In genomic region chr1:77280962-77281361, GRCh38 we compare ENCODE assay signal across 8 cellular contexts. TPM values are rescaled to one million over a fixed set of nuclear protein-coding genes. Genes with fewer than 3 reads are reported as not detected.
DNase-seq lines count a peak whose midpoint lies in the region; ATAC-seq, FAIRE-seq and TF ChIP-seq lines count a peak whose summit lies in the region.

No MANE protein-coding gene starts in this region.

- BruUV-seq in MCF 10A (replicated peaks; lab: Mats Ljungman, UMichigan): no TSS peak

- H3K4me3 ChIP-seq in breast epithelium: peak overlapping the region in 1 of 3 donors; percentile 88
- peak overlapping the region; percentile 88 for H3K4me3 ChIP-seq in iPS-15b (ENCODE audit: low read depth, low read length)

- H3K27me3 Mint-ChIP-seq in MCF 10A (ENCODE audit: insufficient read depth, unreplicated experiment): peaks cover 47% of the 10 kb centered on the region
- peaks cover 5% of the 10 kb centered on the region for H3K27me3 Mint-ChIP-seq in activated CD4-positive, alpha-beta memory T cell treated with anti-CD3 and anti-CD28 coated beads for 36 hours

- no peak for TF ChIP-seq POLR2A in breast epithelium (IDR thresholded peaks at IDR 0.05)

- peak; percentile 13 for FAIRE-seq in urothelium cell line (lab: Jason Lieb, UNC)

- peaks cover 4% of the 10 kb centered on the region for H3K4me1 Mint-ChIP-seq in MCF 10A (ENCODE audit: insufficient read depth, unreplicated experiment)
- H3K4me1 Mint-ChIP-seq in activated CD4-positive, alpha-beta memory T cell treated with anti-CD3 and anti-CD28 coated beads for 36 hours (ENCODE audit: low read depth): peaks cover 21% of the 10 kb centered on the region

- TF ChIP-seq CTCF in MCF 10A (IDR thresholded peaks at IDR 0.05; ENCODE audit: unreplicated experiment) (no peak), breast epithelium (IDR thresholded peaks at IDR 0.05) (no peak)

- intact Hi-C loops in MCF 10A (cut with micrococcal nuclease) (no loop called here), breast epithelium (cut with DNase I; ENCODE audit: low total_unique reads) (no loop called here)
- intact Hi-C loops in activated CD4-positive, alpha-beta memory T cell treated with anti-CD3 and anti-CD28 coated beads for 36 hours (cut with micrococcal nuclease): loop anchor here (2.0 to 10.0 kb wide), 3 partner anchors 62 to 404 kb away; partner anchors contain the start of genes PIGK and ZZZ3

- CTCF ChIA-PET in MCF 10A (lab: Yijun Ruan, JAX): interaction anchor here (0.5 to 0.6 kb wide), 2 partner anchors 253 to 809 kb away, joined by 3 to 4 read pairs; no protein-coding TSS in a partner anchor
- CTCF ChIA-PET in activated CD4-positive, alpha-beta memory T cell treated with anti-CD3 and anti-CD28 coated beads for 36 hours (lab: Charles Lee): interaction anchor here (0.5 to 1.8 kb wide), 3 partner anchors 11 to 253 kb away, joined by 3 to 5 read pairs (median 4); no protein-coding TSS in a partner anchor

- POLR2A ChIA-PET in MCF 10A (lab: Yijun Ruan, JAX): interaction anchor here (0.6 to 1.3 kb wide), 2 partner anchors 10 to 43 kb away, joined by 3 to 4 read pairs; no protein-coding TSS in a partner anchor
- POLR2A ChIA-PET in activated CD4-positive, alpha-beta memory T cell treated with anti-CD3 and anti-CD28 coated beads for 36 hours (lab: Charles Lee): no interaction called here

- peak overlapping the region in 1 of 2 donors; percentile 22 for H3K27ac ChIP-seq in breast epithelium

- H3K27me3 ChIP-seq in breast epithelium (no peaks in the 10 kb centered on the region), iPS-15b (ENCODE audit: control insufficient read depth, insufficient read depth, low read length) (peaks cover 42% of the 10 kb centered on the region)

- H3K36me3 ChIP-seq in breast epithelium: no peaks in the 10 kb centered on the region
- no peaks in the 10 kb centered on the region for H3K36me3 ChIP-seq in iPS-15b (ENCODE audit: control insufficient read depth, insufficient read depth, low read length)

- H3K27ac Mint-ChIP-seq in MCF 10A (ENCODE audit: low read depth, unreplicated experiment): no peak overlapping the region
- no peak overlapping the region for H3K27ac Mint-ChIP-seq in activated CD4-positive, alpha-beta memory T cell treated with anti-CD3 and anti-CD28 coated beads for 36 hours

- ATAC-seq in GM19023 (IDR thresholded peaks at IDR 0.05; ENCODE audit: unreplicated experiment): no peak
- no peak for ATAC-seq in GM19324 (IDR thresholded peaks at IDR 0.05; ENCODE audit: low FRiP score, unreplicated experiment)

- H3K4me3 Mint-ChIP-seq in MCF 10A (ENCODE audit: unreplicated experiment): peak overlapping the region; percentile 53
- H3K4me3 Mint-ChIP-seq in activated CD4-positive, alpha-beta memory T cell treated with anti-CD3 and anti-CD28 coated beads for 36 hours: peak overlapping the region; percentile 46

- no peaks in the 10 kb centered on the region for H3K4me1 ChIP-seq in breast epithelium
- H3K4me1 ChIP-seq in iPS-15b (ENCODE audit: control insufficient read depth, insufficient read depth, low read length): peaks cover 7% of the 10 kb centered on the region

- H3K9me3 ChIP-seq in breast epithelium (no peaks in the 10 kb centered on the region), iPS-15b (ENCODE audit: control insufficient read depth, insufficient read depth, low read length) (no peaks in the 10 kb centered on the region)

- DNase-seq in MCF 10A (ENCODE audit: unreplicated experiment): no peak
- DNase-seq in breast epithelium (ENCODE audit: low spot score in 2 of 2): no peak
- no peak for DNase-seq in activated CD4-positive, alpha-beta memory T cell treated with anti-CD3 and anti-CD28 coated beads for 36 hours
- no peak for DNase-seq in urothelium cell line (ENCODE audit: low spot score)
- DNase-seq in GF-D8 (lab: John Stamatoyannopoulos, UW): no peak

- no peaks in the 10 kb centered on the region for H3K36me3 Mint-ChIP-seq in MCF 10A (ENCODE audit: insufficient read depth, unreplicated experiment)
- no peaks in the 10 kb centered on the region for H3K36me3 Mint-ChIP-seq in activated CD4-positive, alpha-beta memory T cell treated with anti-CD3 and anti-CD28 coated beads for 36 hours

- H3K9me3 Mint-ChIP-seq in MCF 10A (ENCODE audit: unreplicated experiment): no peaks in the 10 kb centered on the region
- no peaks in the 10 kb centered on the region for H3K9me3 Mint-ChIP-seq in activated CD4-positive, alpha-beta memory T cell treated with anti-CD3 and anti-CD28 coated beads for 36 hours

- no peak overlapping the region for H3K9ac ChIP-seq in iPS-15b (ENCODE audit: low read depth, low read length)

RNA-seq across cellular contexts. Expression of gene AK5, which starts 0.9 kb away (rescaled TPM):
- total RNA-seq in MCF 10A (2022) (not detected in 2 replicates), breast epithelium (100 to 1,000 TPM in 1 of 3 donors, 10 to 100 TPM in 1, under 1 TPM in 1; under 0.01 to 111 (median 30.8) TPM)
- total RNA-seq in activated CD4-positive, alpha-beta memory T cell treated with anti-CD3 and anti-CD28 coated beads for 36 hours: 1 to 10 TPM; 1.6 to 2.2 TPM
